In the genomic region with DNA sequence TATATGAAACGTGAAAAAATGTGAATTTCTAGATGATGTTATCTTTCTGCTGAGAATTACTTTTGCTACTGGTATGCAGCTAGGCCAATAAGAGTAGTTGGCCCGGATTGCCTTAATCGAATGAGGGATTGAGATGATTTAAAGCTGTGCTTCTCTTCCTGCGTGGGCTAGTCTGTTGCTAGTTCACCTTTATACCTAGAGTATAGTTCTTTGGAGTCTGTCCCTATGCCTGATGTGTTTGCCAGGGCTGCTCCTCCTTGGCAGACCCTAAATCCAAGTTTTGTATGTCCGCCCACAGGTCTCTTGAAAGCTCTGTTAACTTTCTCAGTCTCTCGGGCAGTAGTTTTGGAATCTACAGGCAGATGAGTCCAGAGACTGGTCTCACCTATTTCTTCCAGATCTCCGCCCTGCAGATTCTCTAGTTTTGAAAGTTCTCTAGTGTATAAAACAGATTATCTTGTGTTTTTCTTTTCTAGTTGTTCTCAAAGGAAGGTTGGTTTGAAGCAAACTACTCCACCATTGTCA, we compare ENCODE assay signal across 15 cellular contexts.
DNase-seq lines count a peak whose midpoint lies in the region; ATAC-seq and TF ChIP-seq lines count a peak whose summit lies in the region.
"Had no signal": no experiment of that assay in that cellular context is flagged by ENCODE, and none has a peak within 500 bp of the region (broad histone marks: within the 10 kb centered on the region; RNA-seq: fewer than 3 reads in every experiment).

No MANE protein-coding gene starts in this region.

- no peak for DNase-seq in chondrocyte (ENCODE audit: low spot score)
- DNase-seq in spleen: no peak
- DNase-seq in NCI-H345 (lab: John Stamatoyannopoulos, UW): no peak
- no peak for DNase-seq in immature natural killer cell
- no peak for DNase-seq in HCEC 1CT
- DNase-seq in stimulated activated CD4-positive, alpha-beta T cell treated with anti-CD3 and anti-CD28 coated beads, Interleukin-2, amount 100 ng/mL, for 48 hours: no peak
- DNase-seq: amniotic stem cell, DMS153, NCI-H1694 treated with DMSO at 0.1 percent for 48 hours, PC-3, T1000, tibial artery had no signal

- peaks cover 82% of the 10 kb centered on the region for H3K4me1 Mint-ChIP-seq in chondrocyte (ENCODE audit: low read depth)
- H3K4me1 Mint-ChIP-seq in immature natural killer cell: peaks cover 26 to 53% of the 10 kb centered on the region in 2 donors

- H3K36me3 Mint-ChIP-seq in chondrocyte (ENCODE audit: low read depth): peaks cover 35% of the 10 kb centered on the region
- peaks cover 8 to 20% (median 16%) of the 10 kb centered on the region in 3 donors for H3K36me3 Mint-ChIP-seq in immature natural killer cell

- ATAC-seq in GM18909 (IDR thresholded peaks at IDR 0.05; ENCODE audit: poor library complexity, unreplicated experiment) (peak; percentile 22), HG02938 (IDR thresholded peaks at IDR 0.05; ENCODE audit: unreplicated experiment) (peak; percentile 7)
- ATAC-seq: PC-3 had no signal

- peak overlapping the region; percentile 84 for H3K27ac Mint-ChIP-seq in chondrocyte (ENCODE audit: unreplicated experiment)
- peak overlapping the region in 1 of 6 donors; percentile 13 for H3K27ac Mint-ChIP-seq in immature natural killer cell

- TF ChIP-seq CTCF in chondrocyte (IDR thresholded peaks at IDR 0.05) (no peak), spleen (IDR thresholded peaks at IDR 0.05 in 8 of 11, conservative IDR thresholded peaks at IDR 0.05 in 3 of 11) (no peak)

- no peak for TF ChIP-seq POLR2A in spleen (IDR thresholded peaks at IDR 0.05)

- peaks cover 0 to 27% (median 8%) of the 10 kb centered on the region in 6 donors for H3K36me3 ChIP-seq in spleen
- H3K36me3 ChIP-seq: tibial artery had no signal

- H3K9me3 Mint-ChIP-seq in chondrocyte (ENCODE audit: low read depth) (peaks cover 16% of the 10 kb centered on the region), immature natural killer cell (peaks cover 0 to 2% (median 0%) of the 10 kb centered on the region in 6 donors)

- no peaks in the 10 kb centered on the region for H3K27me3 ChIP-seq in spleen (replicated peaks in 1 of 7)
- H3K27me3 ChIP-seq: tibial artery had no signal

- H3K9me3 ChIP-seq in spleen: peaks cover 0 to under 1% (median 0%) of the 10 kb centered on the region in 8 donors
- H3K9me3 ChIP-seq: tibial artery had no signal

- 78 to 96% (median 86%) methylated on average over 7 of the region's 7 CpGs for WGBS in spleen, 5 donors

- H3K27me3 Mint-ChIP-seq in chondrocyte (ENCODE audit: low read depth): no peaks in the 10 kb centered on the region
- H3K27me3 Mint-ChIP-seq in immature natural killer cell (ENCODE audit: low read depth in 3 of 3): peaks cover 0 to 2% (median 0%) of the 10 kb centered on the region in 3 donors

- peak overlapping the region; percentile 38 to 90 (median 80) for H3K27ac ChIP-seq in spleen

- H3K4me3 ChIP-seq in spleen: peak overlapping the region in 1 of 8 donors; percentile 29
- H3K4me3 ChIP-seq: tibial artery had no signal

- peaks cover 6 to 83% (median 67%) of the 10 kb centered on the region in 6 donors for H3K4me1 ChIP-seq in spleen

- H3K4me3 Mint-ChIP-seq in chondrocyte (ENCODE audit: unreplicated experiment) (no peak overlapping the region), immature natural killer cell (no peak overlapping the region)
- H3K4me3 Mint-ChIP-seq: neural crest cell had no signal

- intact Hi-C loops in spleen (cut with DNase I; ENCODE audit: low total_unique reads): no loop called here
